In the genomic region with DNA sequence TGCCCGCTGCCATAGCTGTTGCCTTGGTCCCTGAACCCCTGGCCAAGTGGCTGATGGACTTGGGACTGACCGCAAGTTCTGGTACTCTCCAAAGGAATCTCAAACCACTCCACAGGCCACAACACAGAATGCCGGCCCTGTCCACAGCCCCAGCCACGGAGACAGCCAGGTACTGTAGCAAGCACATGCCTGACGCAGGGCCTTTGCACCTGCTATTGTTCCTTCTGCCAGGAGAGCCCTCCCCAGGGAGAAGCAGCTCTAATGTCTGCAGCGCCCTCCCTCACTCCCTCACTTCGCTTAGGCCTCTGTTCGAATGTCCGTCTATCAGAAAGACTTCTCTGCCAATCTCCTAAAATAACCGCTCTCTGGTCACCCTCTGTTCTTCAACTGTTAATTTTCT, we compare ENCODE assay signal across 30 cellular contexts.
"Had no signal": no experiment of that assay in that cellular context is flagged by ENCODE, and none has a peak within 500 bp of the region (broad histone marks: within the 10 kb centered on the region; RNA-seq: fewer than 3 reads in every experiment).

No MANE protein-coding gene starts in this region.

- H3K27ac ChIP-seq: adrenal gland, ascending aorta, body of pancreas, brain microvascular endothelial cell, cardiac muscle cell had no signal

- H3K4me3 ChIP-seq: adrenal gland, ascending aorta, body of pancreas, breast epithelium, cardiac muscle cell had no signal

- DNase-seq: activated effector memory CD4-positive, alpha-beta T cell treated with anti-CD3 and anti-CD28 coated beads, Interleukin-2, amount 50 U/mL, for 16 hours; activated effector memory CD4-positive, alpha-beta T cell treated with Interleukin-2 at 50 U/mL for 16 hours; activated gamma-delta T cell; activated gamma-delta T cell treated with Interleukin-2 at 50 U/mL for 16 hours; activated naive CD4-positive, alpha-beta T cell; activated naive CD4-positive, alpha-beta T cell treated with anti-CD3 and anti-CD28 coated beads for 36 hours; activated naive CD4-positive, alpha-beta T cell treated with anti-CD3 and anti-CD28 coated beads, Interleukin-2, amount 10 ng/mL, durations not matched to agents 7 days and 5 days; activated naive CD4-positive, alpha-beta T cell treated with anti-CD3 and anti-CD28 coated beads, Interleukin-2, amount 50 U/mL, for 16 hours; activated naive CD4-positive, alpha-beta T cell treated with Interleukin-2 at 50 U/mL for 16 hours; activated naive CD8-positive, alpha-beta T cell treated with anti-CD3 and anti-CD28 coated beads for 36 hours; activated naive CD8-positive, alpha-beta T cell treated with anti-CD3 and anti-CD28 coated beads, Interleukin-2, amount 10 ng/mL, durations not matched to agents 7 days and 5 days; activated naive CD8-positive, alpha-beta T cell treated with anti-CD3 and anti-CD28 coated beads, Interleukin-2, amount 50 U/mL, for 24 hours; activated T-cell treated with anti-CD3 and anti-CD28 coated beads, Interleukin-2, amount 50 U/mL, for 1 hour; activated T-cell treated with anti-CD3 and anti-CD28 coated beads, Interleukin-2, amount 50 U/mL, for 24 hours; activated T-cell treated with anti-CD3 and anti-CD28 coated beads, Interleukin-2, amount 50 U/mL, for 4 hours; activated T-cell treated with anti-CD3 and anti-CD28 coated beads, Interleukin-2, amount 50 U/mL, for 48 hours; activated T-cell treated with anti-CD3 and anti-CD28 coated beads, Interleukin-2, amount 50 U/mL, for 72 hours; adrenal gland; amniotic stem cell; amygdala; anterior cingulate cortex; aorta; body of pancreas; brain microvascular endothelial cell; caudate nucleus; central memory CD4-positive, alpha-beta T cell; cerebellar nuclear complex had no signal

- H3K9me3 ChIP-seq: adrenal gland, ascending aorta, body of pancreas, breast epithelium had no signal

- H3K36me3 ChIP-seq: adrenal gland, ascending aorta, brain microvascular endothelial cell, breast epithelium, cardiac muscle cell had no signal

- H3K27me3 ChIP-seq: adrenal gland, ascending aorta, body of pancreas, brain microvascular endothelial cell, breast epithelium, cardiac muscle cell had no signal
